ENCODE assay signal across 9 cellular contexts in genomic region chr3:2099028-2099671, GRCh38. TPM values are rescaled to one million over a fixed set of nuclear protein-coding genes. Genes with fewer than 3 reads are reported as not detected.
DNase-seq lines count a peak whose midpoint lies in the region; ATAC-seq and TF ChIP-seq lines count a peak whose summit lies in the region.
"Had no signal": no experiment of that assay in that cellular context is flagged by ENCODE, and none has a peak within 500 bp of the region (broad histone marks: within the 10 kb centered on the region; RNA-seq: fewer than 3 reads in every experiment).

No MANE protein-coding gene starts in this region.

- peak overlapping the region; percentile 56 for H3K4me3 ChIP-seq in cardiac muscle cell
- H3K4me3 ChIP-seq in coronary artery: peak overlapping the region; percentile 73
- peak overlapping the region; percentile 68 to 78 for H3K4me3 ChIP-seq in mucosa of rectum (ENCODE audit: low read length in 2 of 2)
- H3K4me3 ChIP-seq in vagina: peak overlapping the region; percentile 48 to 70

- intact Hi-C loops in Right ventricle myocardium inferior (cut with DNase I) (no loop called here), vagina (cut with DNase I) (no loop called here)

- ATAC-seq in Right ventricle myocardium inferior: no peak
- ATAC-seq in stimulated activated memory B cell treated with anti-CD40 and anti-IgM and Interleukin-4, amounts not matched to agents 10 μg/mL and 1 μg/mL and 100 μg/mL, for 72 hours: no peak
- ATAC-seq: HCT116 had no signal

- H3K9me3 ChIP-seq in cardiac muscle cell (ENCODE audit: low read depth) (no peaks in the 10 kb centered on the region), mucosa of rectum (ENCODE audit: control insufficient read depth in 2 of 2, low read length in 2 of 2) (no peaks in the 10 kb centered on the region), vagina (no peaks in the 10 kb centered on the region)

- no peaks in the 10 kb centered on the region for H3K36me3 Mint-ChIP-seq in stimulated activated memory B cell treated with anti-CD40 and anti-IgM and Interleukin-4, amounts not matched to agents 10 μg/mL and 1 μg/mL and 100 μg/mL, for 72 hours

- no peak overlapping the region for H3K27ac Mint-ChIP-seq in stimulated activated memory B cell treated with anti-CD40 and anti-IgM and Interleukin-4, amounts not matched to agents 10 μg/mL and 1 μg/mL and 100 μg/mL, for 72 hours

- peak overlapping the region; percentile 66 to 77 for H3K9ac ChIP-seq in mucosa of rectum (ENCODE audit: low read depth in 1 of 2, low read length in 2 of 2)

- no peaks in the 10 kb centered on the region for H3K36me3 ChIP-seq in cardiac muscle cell
- no peaks in the 10 kb centered on the region for H3K36me3 ChIP-seq in mucosa of rectum (ENCODE audit: control insufficient read depth in 2 of 2, insufficient read depth in 2 of 2, low read length in 2 of 2)
- no peaks in the 10 kb centered on the region for H3K36me3 ChIP-seq in vagina

- H3K4me1 ChIP-seq in cardiac muscle cell (ENCODE audit: low read depth): no peaks in the 10 kb centered on the region
- peaks cover 6 to 12% of the 10 kb centered on the region in 2 donors for H3K4me1 ChIP-seq in mucosa of rectum (ENCODE audit: control insufficient read depth in 2 of 2, insufficient read depth in 2 of 2, low read length in 2 of 2)
- no peaks in the 10 kb centered on the region for H3K4me1 ChIP-seq in vagina

- H3K27me3 ChIP-seq in cardiac muscle cell: peaks cover 71% of the 10 kb centered on the region
- H3K27me3 ChIP-seq in mucosa of rectum (ENCODE audit: control insufficient read depth in 2 of 2, insufficient read depth in 2 of 2, low read length in 2 of 2): peaks cover 0 to 3% of the 10 kb centered on the region in 2 donors
- H3K27me3 ChIP-seq in vagina: no peaks in the 10 kb centered on the region

- H3K9me3 Mint-ChIP-seq in stimulated activated memory B cell treated with anti-CD40 and anti-IgM and Interleukin-4, amounts not matched to agents 10 μg/mL and 1 μg/mL and 100 μg/mL, for 72 hours: no peaks in the 10 kb centered on the region

- no peak overlapping the region for H3K4me3 Mint-ChIP-seq in stimulated activated memory B cell treated with anti-CD40 and anti-IgM and Interleukin-4, amounts not matched to agents 10 μg/mL and 1 μg/mL and 100 μg/mL, for 72 hours

- TF ChIP-seq CTCF in cardiac muscle cell (IDR thresholded peaks at IDR 0.05; ENCODE audit: low read depth, low read length) (no peak), coronary artery (IDR thresholded peaks at IDR 0.05) (no peak), vagina (IDR thresholded peaks at IDR 0.05) (no peak)

- H3K27me3 Mint-ChIP-seq in stimulated activated memory B cell treated with anti-CD40 and anti-IgM and Interleukin-4, amounts not matched to agents 10 μg/mL and 1 μg/mL and 100 μg/mL, for 72 hours: peaks cover 54% of the 10 kb centered on the region

- H3K27ac ChIP-seq in cardiac muscle cell (no peak overlapping the region), coronary artery (peak overlapping the region; percentile 78 to 82), mucosa of rectum (ENCODE audit: low read depth in 2 of 2, low read length in 2 of 2) (peak overlapping the region in 1 of 2 donors; percentile 52), vagina (peak overlapping the region; percentile 76)

- DNase-seq in cardiac muscle cell (ENCODE audit: low read depth in 1 of 2, low spot score in 1 of 2) (peak in 1 of 2 donors; percentile 64), Right ventricle myocardium inferior (ENCODE audit: missing footprints) (no peak), coronary artery (ENCODE audit: low spot score) (no peak), vagina (ENCODE audit: extremely low spot score in 2 of 2) (no peak), HT-29 (ENCODE audit: low spot score) (no peak), inferior parietal cortex (ENCODE audit: extremely low spot score) (no peak)

- H3K4me1 Mint-ChIP-seq in stimulated activated memory B cell treated with anti-CD40 and anti-IgM and Interleukin-4, amounts not matched to agents 10 μg/mL and 1 μg/mL and 100 μg/mL, for 72 hours: no peaks in the 10 kb centered on the region

- no peak for TF ChIP-seq POLR2A in vagina (IDR thresholded peaks at IDR 0.05)

RNA-seq across cellular contexts. Expression of gene CNTN4, which starts 0.5 kb away (rescaled TPM):
- total RNA-seq in cardiac muscle cell (5.6 and 16.2 TPM in 2 replicates), Right ventricle myocardium inferior (2.5 TPM), vagina (22.1 TPM)
- 3.9 and 7.9 TPM in 2 replicates for polyA plus RNA-seq in cardiac muscle cell
- not detected in 2 replicates for total RNA-seq in HT-29 (2014; rRNA removed; shearing (Covaris generic))
